In genomic region chr1:114152211-114153050, GRCh38 we compare ENCODE assay signal across 1 cellular context.
TF ChIP-seq lines count a peak whose summit lies in the region.

No MANE protein-coding gene starts in this region.

TF ChIP-seq in SK-N-SH treated with all-trans-retinoic acid at 6 μM for 48 hours, 23 proteins besides CTCF, POLR2A, EP300 and RAD21 (continued from another document):
- TF ChIP-seq TSHZ2 (CRISPR knock-in tag; IDR thresholded peaks at IDR 0.05) (no peak), TCF4 (CRISPR knock-in tag; IDR thresholded peaks at IDR 0.05; ENCODE audit: borderline replicate concordance) (no peak), TOX (CRISPR knock-in tag; IDR thresholded peaks at IDR 0.05; ENCODE audit: borderline replicate concordance) (no peak), ZFP30 (CRISPR knock-in tag; IDR thresholded peaks at IDR 0.05) (no peak), PATZ1 (CRISPR knock-in tag; IDR thresholded peaks at IDR 0.05; ENCODE audit: borderline replicate concordance) (no peak), ZNF70 (CRISPR knock-in tag; IDR thresholded peaks at IDR 0.05) (no peak), ISL1 (CRISPR knock-in tag; IDR thresholded peaks at IDR 0.05) (no peak)
- TF ChIP-seq, protein P1, sequence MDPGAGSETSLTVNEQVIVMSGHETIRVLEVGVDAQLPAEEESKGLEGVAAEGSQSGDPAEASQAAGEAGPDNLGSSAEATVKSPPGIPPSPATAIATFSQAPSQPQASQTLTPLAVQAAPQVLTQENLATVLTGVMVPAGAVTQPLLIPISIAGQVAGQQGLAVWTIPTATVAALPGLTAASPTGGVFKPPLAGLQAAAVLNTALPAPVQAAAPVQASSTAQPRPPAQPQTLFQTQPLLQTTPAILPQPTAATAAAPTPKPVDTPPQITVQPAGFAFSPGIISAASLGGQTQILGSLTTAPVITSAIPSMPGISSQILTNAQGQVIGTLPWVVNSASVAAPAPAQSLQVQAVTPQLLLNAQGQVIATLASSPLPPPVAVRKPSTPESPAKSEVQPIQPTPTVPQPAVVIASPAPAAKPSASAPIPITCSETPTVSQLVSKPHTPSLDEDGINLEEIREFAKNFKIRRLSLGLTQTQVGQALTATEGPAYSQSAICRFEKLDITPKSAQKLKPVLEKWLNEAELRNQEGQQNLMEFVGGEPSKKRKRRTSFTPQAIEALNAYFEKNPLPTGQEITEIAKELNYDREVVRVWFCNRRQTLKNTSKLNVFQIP (CRISPR knock-in tag; IDR thresholded peaks at IDR 0.05; ENCODE audit: borderline replicate concordance, low read depth), result no peak
TF ChIP-seq in SK-N-SH treated with all-trans-retinoic acid at 6 μM for 48 hours: peak in this region for 0.
